Comparison of ENCODE assay signal across 10 cellular contexts in genomic region chr2:120825370-120826259, GRCh38.
DNase-seq lines count a peak whose midpoint lies in the region; FAIRE-seq and TF ChIP-seq lines count a peak whose summit lies in the region.
"Had no signal": no experiment of that assay in that cellular context is flagged by ENCODE, and none has a peak within 500 bp of the region (broad histone marks: within the 10 kb centered on the region; RNA-seq: fewer than 3 reads in every experiment).

No MANE protein-coding gene starts in this region.

- H3K27ac Mint-ChIP-seq in endothelial cell (ENCODE audit: unreplicated experiment), result no peak overlapping the region

- no peaks in the 10 kb centered on the region for H3K9me3 ChIP-seq in esophagus muscularis mucosa

- peak overlapping the region; percentile 57 to 73 (median 63) for H3K27ac ChIP-seq in esophagus muscularis mucosa (replicated peaks in 1 of 4)

- no peaks in the 10 kb centered on the region for H3K27me3 ChIP-seq in esophagus muscularis mucosa

- peaks cover 23 to 62% (median 44%) of the 10 kb centered on the region in 4 donors for H3K4me1 ChIP-seq in esophagus muscularis mucosa

- TF ChIP-seq POLR2A in esophagus muscularis mucosa (IDR thresholded peaks at IDR 0.05; ENCODE audit: low read depth), result no peak

- no peak for FAIRE-seq in GM19239 (lab: Jason Lieb, UNC)

- WGBS in esophagus muscularis mucosa, result 38% methylated on average over 11 of the region's 13 CpGs

- H3K27me3 Mint-ChIP-seq in endothelial cell (ENCODE audit: unreplicated experiment), result peaks cover 7% of the 10 kb centered on the region

- DNase-seq in Ammon's horn (ENCODE audit: low spot score) (peak; percentile 94), NCI-H345 treated with DMSO at 0.1 percent for 48 hours (lab: John Stamatoyannopoulos, UW; ENCODE audit: unreplicated experiment) (peak; percentile 12), esophagus muscularis mucosa (ENCODE audit: extremely low spot score) (no peak), myocyte (ENCODE audit: low read depth) (peak; percentile 88), GM19239 (ENCODE audit: insufficient read length, low spot score) (no peak), ecto neural progenitor cell (ENCODE audit: low spot score) (no peak), endothelial cell (ENCODE audit: low spot score) (no peak), GM19240 (ENCODE audit: insufficient read length, low spot score) (no peak)
- DNase-seq: DND-41, H7 had no signal

- intact Hi-C loops in esophagus muscularis mucosa (cut with DNase I), result no loop called here

- no peak for TF ChIP-seq CTCF in esophagus muscularis mucosa (IDR thresholded peaks at IDR 0.05)
- no peak for TF ChIP-seq CTCF in endothelial cell (IDR thresholded peaks at IDR 0.05; ENCODE audit: unreplicated experiment)

- H3K36me3 ChIP-seq in esophagus muscularis mucosa, result no peaks in the 10 kb centered on the region

- H3K4me1 Mint-ChIP-seq in endothelial cell (ENCODE audit: unreplicated experiment), result peaks cover 3% of the 10 kb centered on the region

- H3K4me3 ChIP-seq in esophagus muscularis mucosa, result no peak overlapping the region

- H3K36me3 Mint-ChIP-seq in endothelial cell (ENCODE audit: low read depth, unreplicated experiment), result no peaks in the 10 kb centered on the region

- TF ChIP-seq EP300 in esophagus muscularis mucosa (IDR thresholded peaks at IDR 0.05), result no peak

- no peak overlapping the region for H3K4me3 Mint-ChIP-seq in endothelial cell (ENCODE audit: unreplicated experiment)

- H3K9me3 Mint-ChIP-seq in endothelial cell (ENCODE audit: unreplicated experiment), result no peaks in the 10 kb centered on the region

Comparison
In these comparisons a context has a peak if more than half of its experiments do, and no peak if none do; other contexts are left out.
1. DNase-seq: peak in Ammon's horn (single experiment), NCI-H345 treated with DMSO at 0.1 percent for 48 hours (single experiment) and myocyte (single experiment); none in esophagus muscularis mucosa (single experiment), GM19239 (single experiment), ecto neural progenitor cell (single experiment), endothelial cell (single experiment) and GM19240 (single experiment).